Comparison of ENCODE assay signal across 31 cellular contexts in the genomic region with DNA sequence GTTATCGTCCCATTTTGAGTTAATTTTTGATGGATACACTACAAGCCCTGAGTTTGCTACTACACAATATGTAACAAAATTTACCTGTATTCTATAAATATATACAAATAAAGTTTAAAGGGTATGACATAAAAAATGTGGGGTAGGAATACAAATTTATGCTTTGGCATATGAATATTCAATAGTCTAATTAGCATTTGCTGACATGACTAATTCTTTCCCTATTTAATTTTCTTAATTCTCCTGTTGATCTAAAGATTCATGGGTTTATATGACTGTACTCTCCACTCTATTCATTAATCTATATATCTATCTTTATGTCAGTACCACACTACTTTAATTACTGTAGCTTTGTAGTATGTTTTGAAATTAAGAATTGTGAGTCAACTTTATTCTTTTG.
"Had no signal": no experiment of that assay in that cellular context is flagged by ENCODE, and none has a peak within 500 bp of the region (broad histone marks: within the 10 kb centered on the region; RNA-seq: fewer than 3 reads in every experiment).

No MANE protein-coding gene starts in this region.

- H3K9me3 ChIP-seq: ovary, psoas muscle, suprapubic skin, testis, upper lobe of right lung, uterus had no signal

- H3K27me3 Mint-ChIP-seq: progenitor cell of endocrine pancreas; stimulated activated memory B cell treated with anti-CD40 and anti-IgM and Interleukin-4, amounts not matched to agents 10 μg/mL and 1 μg/mL and 100 μg/mL, for 72 hours; stimulated activated naive CD8-positive, alpha-beta T cell treated with anti-CD3 and anti-CD28 coated beads, Interleukin-15, amount 100 ng/mL, for 72 hours; type B pancreatic cell had no signal

- DNase-seq: natural killer cell; occipital lobe; ovary; posterior cingulate gyrus; psoas muscle; right cardiac atrium; spleen; stimulated activated CD4-positive, alpha-beta T cell treated with anti-CD3 and anti-CD28 coated beads, Interleukin-12 subunit alpha, Interleukin-12 subunit beta, amount 100 ng/mL, for 4 hours; stimulated activated CD4-positive, alpha-beta T cell treated with anti-CD3 and anti-CD28 coated beads, Interleukin-1b, Interleukin-23, amount 100 ng/mL, for 48 hours; stimulated activated CD4-positive, alpha-beta T cell treated with anti-CD3 and anti-CD28 coated beads, Interleukin-4, amount 100 ng/mL, for 1 hour; stimulated activated CD4-positive, alpha-beta T cell treated with anti-CD3 and anti-CD28 coated beads, Interleukin-4, amount 100 ng/mL, for 4 hours; stimulated activated CD8-positive, alpha-beta memory T cell treated with anti-CD3 and anti-CD28 coated beads, Interleukin-4, amount 100 ng/mL, for 48 hours; stimulated activated naive CD4-positive, alpha-beta T cell; stimulated activated naive CD8-positive, alpha-beta T cell treated with anti-CD3 and anti-CD28 coated beads, Interleukin-15, amount 100 ng/mL, for 72 hours; stimulated activated naive CD8-positive, alpha-beta T cell treated with anti-CD3 and anti-CD28 coated beads, Interleukin-15, Interleukin-2, amounts not matched to agents 100 U/mL and 50 U/mL, for 24 hours; substantia nigra; testis; tibial artery; transverse colon; upper lobe of right lung; uterus had no signal

- H3K4me1 ChIP-seq: neural progenitor cell, parathyroid adenoma, psoas muscle, spleen, suprapubic skin, testis, tibial artery, transverse colon, upper lobe of right lung, uterus had no signal

- H3K79me2 ChIP-seq: parathyroid adenoma had no signal

- H3K4me3 ChIP-seq: neural progenitor cell, ovary, psoas muscle, skin epidermis, smooth muscle cell, spleen, suprapubic skin, testis, tibial artery, transverse colon, upper lobe of right lung, uterus had no signal

- H3K4me1 Mint-ChIP-seq: natural killer cell; nephron; neural progenitor cell; stimulated activated memory B cell treated with anti-CD40 and anti-IgM and Interleukin-4, amounts not matched to agents 10 μg/mL and 1 μg/mL and 100 μg/mL, for 72 hours; stimulated activated naive CD8-positive, alpha-beta T cell treated with anti-CD3 and anti-CD28 coated beads, Interleukin-15, amount 100 ng/mL, for 72 hours had no signal

- H2AFZ ChIP-seq: neural progenitor cell, parathyroid adenoma had no signal

- H3K36me3 Mint-ChIP-seq: natural killer cell; neural progenitor cell; stimulated activated memory B cell treated with anti-CD40 and anti-IgM and Interleukin-4, amounts not matched to agents 10 μg/mL and 1 μg/mL and 100 μg/mL, for 72 hours; type B pancreatic cell had no signal

- H3K27me3 ChIP-seq: neural progenitor cell, ovary, spleen, suprapubic skin, testis, tibial artery, transverse colon, upper lobe of right lung, uterus had no signal

- H3K9me3 Mint-ChIP-seq: type B pancreatic cell had no signal

- H3K4me3 Mint-ChIP-seq: natural killer cell; nephron; neural progenitor cell; stimulated activated memory B cell treated with anti-CD40 and anti-IgM and Interleukin-4, amounts not matched to agents 10 μg/mL and 1 μg/mL and 100 μg/mL, for 72 hours; stimulated activated naive CD8-positive, alpha-beta T cell treated with anti-CD3 and anti-CD28 coated beads, Interleukin-15, amount 100 ng/mL, for 72 hours; type B pancreatic cell had no signal

- H3K36me3 ChIP-seq: neural progenitor cell, ovary, spleen, suprapubic skin, tibial artery, transverse colon, upper lobe of right lung, uterus had no signal

- ATAC-seq: natural killer cell; psoas muscle; right cardiac atrium; sciatic nerve; stimulated activated memory B cell treated with anti-CD40 and anti-IgM and Interleukin-4, amounts not matched to agents 10 μg/mL and 1 μg/mL and 100 μg/mL, for 72 hours; stimulated activated naive CD8-positive, alpha-beta T cell treated with anti-CD3 and anti-CD28 coated beads, Interleukin-15, amount 100 ng/mL, for 72 hours; stimulated activated naive CD8-positive, alpha-beta T cell treated with anti-CD3 and anti-CD28 coated beads, Interleukin-15, Interleukin-2, amounts not matched to agents 100 U/mL and 50 U/mL, for 24 hours; upper lobe of right lung had no signal

- H3K27ac Mint-ChIP-seq: natural killer cell; nephron; neural progenitor cell; progenitor cell of endocrine pancreas; stimulated activated memory B cell treated with anti-CD40 and anti-IgM and Interleukin-4, amounts not matched to agents 10 μg/mL and 1 μg/mL and 100 μg/mL, for 72 hours; stimulated activated naive CD8-positive, alpha-beta T cell treated with anti-CD3 and anti-CD28 coated beads, Interleukin-15, amount 100 ng/mL, for 72 hours; type B pancreatic cell had no signal

- H3K27ac ChIP-seq: neural progenitor cell, ovary, parathyroid adenoma, psoas muscle, skin epidermis, spleen, suprapubic skin, testis, tibial artery, transverse colon, upper lobe of right lung, uterus had no signal

- H3K4me2 ChIP-seq: neural progenitor cell, smooth muscle cell had no signal

- H3K9ac ChIP-seq: neural progenitor cell, parathyroid adenoma had no signal
